ENCODE assay signal across 17 cellular contexts in the genomic region with DNA sequence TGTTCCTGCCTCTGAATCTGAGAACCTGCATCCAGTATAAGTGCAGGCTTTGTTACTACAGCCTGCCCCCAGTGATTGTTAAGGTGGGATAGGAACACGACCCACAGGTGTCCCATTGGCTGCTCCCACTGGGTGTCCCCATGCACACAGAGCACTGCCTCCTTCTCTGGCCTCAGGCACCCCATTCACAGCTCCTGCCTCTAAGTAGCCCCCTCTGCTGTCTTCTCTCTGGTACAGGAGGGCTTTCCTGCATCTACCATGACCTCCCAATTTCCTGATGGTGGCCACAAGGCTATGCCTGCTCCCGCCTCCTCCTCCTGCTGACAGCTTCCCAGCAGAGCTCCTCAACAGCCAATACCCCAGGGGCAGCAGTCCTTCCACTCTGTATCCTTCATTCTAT.
"Had no signal": no experiment of that assay in that cellular context is flagged by ENCODE, and none has a peak within 500 bp of the region (broad histone marks: within the 10 kb centered on the region; RNA-seq: fewer than 3 reads in every experiment).

No MANE protein-coding gene starts in this region.

- H3K4me3 Mint-ChIP-seq: activated T-helper 17 cell treated with anti-CD3 and anti-CD28 coated beads, Interleukin-2, amount 50 U/mL, for 72 hours; central memory CD8-positive, alpha-beta T cell; stimulated activated naive B cell treated with anti-CD40 and anti-IgM and Interleukin-4, amounts not matched to agents 10 μg/mL and 1 μg/mL and 100 μg/mL, for 72 hours had no signal

- H3K4me1 Mint-ChIP-seq: activated T-helper 17 cell treated with anti-CD3 and anti-CD28 coated beads, Interleukin-2, amount 50 U/mL, for 72 hours; central memory CD8-positive, alpha-beta T cell had no signal

- H3K4me1 ChIP-seq: parathyroid adenoma, tibial artery, uterus had no signal

- H3K4me3 ChIP-seq: coronary artery, tibial artery, uterus had no signal

- H3K9me3 Mint-ChIP-seq: activated T-helper 17 cell treated with anti-CD3 and anti-CD28 coated beads, Interleukin-2, amount 50 U/mL, for 72 hours; central memory CD8-positive, alpha-beta T cell; stimulated activated naive B cell treated with anti-CD40 and anti-IgM and Interleukin-4, amounts not matched to agents 10 μg/mL and 1 μg/mL and 100 μg/mL, for 72 hours had no signal

- H3K27ac ChIP-seq: brain microvascular endothelial cell, coronary artery, neutrophil, parathyroid adenoma, tibial artery, uterus had no signal

- H3K9me3 ChIP-seq: neutrophil, tibial artery, uterus had no signal

- H3K36me3 Mint-ChIP-seq: stimulated activated naive B cell treated with anti-CD40 and anti-IgM and Interleukin-4, amounts not matched to agents 10 μg/mL and 1 μg/mL and 100 μg/mL, for 72 hours had no signal

- H3K36me3 ChIP-seq: brain microvascular endothelial cell, neutrophil, tibial artery, uterus had no signal

- H3K27ac Mint-ChIP-seq: activated T-helper 17 cell treated with anti-CD3 and anti-CD28 coated beads, Interleukin-2, amount 50 U/mL, for 72 hours; stimulated activated naive B cell treated with anti-CD40 and anti-IgM and Interleukin-4, amounts not matched to agents 10 μg/mL and 1 μg/mL and 100 μg/mL, for 72 hours had no signal

- DNase-seq: activated naive CD4-positive, alpha-beta T cell treated with Interleukin-2 at 50 U/mL for 16 hours; anterior cingulate cortex; brain microvascular endothelial cell; effector CD4-positive, alpha-beta T cell; foreskin melanocyte; head of caudate nucleus; islet precursor cell; stimulated activated CD4-positive, alpha-beta T cell treated with anti-CD3 and anti-CD28 coated beads, Interleukin-12 subunit alpha, Interleukin-12 subunit beta, amount 100 ng/mL, for 4 hours; stimulated activated naive B cell treated with anti-CD40 and anti-IgM and Interleukin-4, amounts not matched to agents 10 μg/mL and 1 μg/mL and 100 μg/mL, for 72 hours; tibial artery; uterus had no signal

- H3K27me3 ChIP-seq: brain microvascular endothelial cell, neutrophil, uterus had no signal

- H3K9ac ChIP-seq: parathyroid adenoma had no signal

- ATAC-seq: activated T-helper 17 cell treated with anti-CD3 and anti-CD28 coated beads, Interleukin-2, amount 50 U/mL, for 72 hours; left lobe of liver; stimulated activated naive B cell treated with anti-CD40 and anti-IgM and Interleukin-4, amounts not matched to agents 10 μg/mL and 1 μg/mL and 100 μg/mL, for 72 hours had no signal
